9 cellular contexts compared by ENCODE assay signal in the genomic region with DNA sequence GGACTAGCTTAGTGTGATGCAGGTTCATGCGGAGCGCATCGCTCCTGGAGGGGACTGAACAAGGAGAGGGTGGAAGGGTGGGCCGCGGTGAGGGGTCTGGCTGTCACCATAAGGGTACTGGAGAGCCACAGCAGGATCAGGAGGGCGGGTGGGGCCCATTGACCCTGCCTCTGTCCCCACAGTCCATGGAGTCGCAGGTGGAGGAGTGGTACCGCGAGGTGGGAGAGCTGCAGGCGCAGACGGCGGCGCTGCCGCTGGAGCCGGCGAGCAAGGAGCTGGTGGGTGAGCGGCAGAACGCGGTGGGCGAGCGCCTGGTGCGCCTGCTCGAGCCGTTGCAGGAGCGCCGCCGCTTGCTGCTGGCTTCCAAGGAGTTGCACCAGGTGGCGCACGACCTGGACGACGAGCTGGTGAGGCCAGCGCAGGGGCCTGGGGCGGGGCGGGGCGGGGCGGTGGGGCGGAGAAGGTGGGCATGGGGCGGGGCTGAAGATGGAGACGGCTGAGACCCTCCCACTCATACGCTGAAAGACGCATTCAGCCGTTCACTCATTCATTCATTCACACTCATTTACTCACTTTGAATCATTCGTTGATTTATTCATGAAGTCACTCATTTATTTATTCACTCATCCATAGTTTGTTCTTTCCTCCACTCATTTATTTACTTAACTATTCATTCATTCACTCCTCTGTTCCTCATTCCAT. TPM values are rescaled to one million over a fixed set of nuclear protein-coding genes. Genes with fewer than 3 reads are reported as not detected.
A peak's percentile ranks its signal among the peaks of the same experiment; 100 is the strongest.
DNase-seq lines count a peak whose midpoint lies in the region; FAIRE-seq and TF ChIP-seq lines count a peak whose summit lies in the region.
"Had no signal": no experiment of that assay in that cellular context is flagged by ENCODE, and none has a peak within 500 bp of the region (broad histone marks: within the 10 kb centered on the region; RNA-seq: fewer than 3 reads in every experiment).

No MANE protein-coding gene starts in this region.

- CTCF ChIA-PET in endothelial cell of umbilical vein (lab: Charles Lee): interaction anchor here (0.6 to 2.4 kb wide), 20 partner anchors 8 to 244 kb away, joined by 3 to 50 read pairs (median 5); partner anchors contain the start of genes BLVRB and LTBP4

- H3K27me3 Mint-ChIP-seq in type B pancreatic cell: peaks cover 59% of the 10 kb centered on the region

- no TSS peak for BruUV-seq in endothelial cell of umbilical vein (replicated peaks; lab: Mats Ljungman, UMichigan)

- H3K9me3 Mint-ChIP-seq in type B pancreatic cell: no peaks in the 10 kb centered on the region

- FAIRE-seq in GM12891 (lab: Jason Lieb, UNC) (peak; percentile 66), endothelial cell of umbilical vein (lab: Jason Lieb, UNC) (peak; percentile 21)

- no peaks in the 10 kb centered on the region for H3K9me3 ChIP-seq in endothelial cell of umbilical vein (replicated peaks; ENCODE audit: control insufficient read depth, insufficient read depth, low read length)

- TF ChIP-seq POLR2A in GM12891 (IDR thresholded peaks at IDR 0.05; ENCODE audit: low read depth, low read length) (no peak), endothelial cell of umbilical vein (IDR thresholded peaks at IDR 0.05; ENCODE audit: low read depth, low read length) (no peak)

- H3K4me2 ChIP-seq in endothelial cell of umbilical vein (ENCODE audit: insufficient read depth, low read length): no peak overlapping the region

- TF ChIP-seq CTCF in endothelial cell of umbilical vein (IDR thresholded peaks at IDR 0.05; ENCODE audit: extremely low read depth in 1 of 2, insufficient read depth in 1 of 2, low read depth in 1 of 2, low read length in 2 of 2): peak; percentile 7 to 67
- TF ChIP-seq CTCF in type B pancreatic cell (conservative IDR thresholded peaks at IDR 0.05): peak; percentile 72

- H3K4me3 Mint-ChIP-seq in type B pancreatic cell: peak overlapping the region; percentile 45

- H3K27ac ChIP-seq in endothelial cell of umbilical vein (ENCODE audit: insufficient read depth, low read depth, low read length): no peak overlapping the region
- H3K27ac ChIP-seq: epithelial cell of prostate had no signal

- no peaks in the 10 kb centered on the region for H3K36me3 ChIP-seq in endothelial cell of umbilical vein (ENCODE audit: control insufficient read depth in 2 of 2, extremely low read depth in 1 of 2, insufficient read depth in 2 of 2, low read length in 2 of 2)

- H3K36me3 Mint-ChIP-seq in type B pancreatic cell: no peaks in the 10 kb centered on the region

- no peaks in the 10 kb centered on the region for H3K9me1 ChIP-seq in endothelial cell of umbilical vein (replicated peaks; ENCODE audit: control insufficient read depth, extremely low read depth, insufficient read depth, low read length)

- no peaks in the 10 kb centered on the region for H4K20me1 ChIP-seq in endothelial cell of umbilical vein (replicated peaks; ENCODE audit: control insufficient read depth, extremely low read depth, insufficient read depth, low read length)

- H3K27me3 ChIP-seq in endothelial cell of umbilical vein (ENCODE audit: control insufficient read depth in 2 of 2, insufficient read depth in 2 of 2, low read length in 2 of 2): peaks cover 14 to 16% of the 10 kb centered on the region in 2 experiments

- H3K4me1 ChIP-seq in endothelial cell of umbilical vein (ENCODE audit: control insufficient read depth, extremely low read depth, insufficient read depth, low read length): no peaks in the 10 kb centered on the region

- no peak overlapping the region for H3K27ac Mint-ChIP-seq in type B pancreatic cell

- no peak overlapping the region for H2AFZ ChIP-seq in endothelial cell of umbilical vein (ENCODE audit: low read depth, low read length)

- H3K4me3 ChIP-seq in endothelial cell of umbilical vein (replicated peaks in 1 of 3; ENCODE audit: insufficient read depth in 1 of 3, low read depth in 1 of 3, low read length in 3 of 3): no peak overlapping the region

- no peaks in the 10 kb centered on the region for H3K79me2 ChIP-seq in endothelial cell of umbilical vein (ENCODE audit: control insufficient read depth, insufficient read depth, low read length)

- POLR2A ChIA-PET in endothelial cell of umbilical vein (lab: Charles Lee): no interaction called here

- dilution Hi-C loops in endothelial cell of umbilical vein (cut with MboI; ENCODE audit: extremely low pct_ligation_motif_present, low sequenced_read_pairs): no loop called here

- H3K9ac ChIP-seq in endothelial cell of umbilical vein (replicated peaks; ENCODE audit: extremely low read depth, insufficient read depth, low read length): no peak overlapping the region

- H3K4me1 Mint-ChIP-seq in type B pancreatic cell (ENCODE audit: unreplicated experiment): no peaks in the 10 kb centered on the region

- DNase-seq in GM12891 (ENCODE audit: insufficient read length, low spot score) (peak; percentile 79), NCI-H526 treated with DMSO at 0.1 percent for 48 hours (lab: John Stamatoyannopoulos, UW) (peak; percentile 49), endothelial cell of umbilical vein (ENCODE audit: low read depth, low spot score) (peak; percentile 42), nucleus accumbens (lab: John Stamatoyannopoulos, UW) (peak in 30 of 56 donors; percentile 20 to 81 (median 43)), type B pancreatic cell (ENCODE audit: extremely low spot score, unreplicated experiment) (no peak), NCI-H2107 (lab: John Stamatoyannopoulos, UW) (no peak), mucosa of gallbladder (ENCODE audit: low spot score) (no peak)
- peak in 2 of 3 experiments; percentile 40 to 49 for DNase-seq in activated CD8-positive, alpha-beta memory T cell treated with anti-CD3 and anti-CD28 coated beads for 48 hours (ENCODE audit: low read depth in 2 of 3, low spot score in 2 of 3)

- intact Hi-C loops in endothelial cell of umbilical vein (cut with micrococcal nuclease): loop anchor here (1.0 to 2.0 kb wide), 2 partner anchors 22 to 49 kb away; no protein-coding TSS in a partner anchor

TF ChIP-seq in GM12891, 5 proteins besides CTCF, POLR2A, EP300 and RAD21:
- TF ChIP-seq SPI1 (IDR thresholded peaks at IDR 0.05; ENCODE audit: low read depth, low read length): no peak
- TF ChIP-seq POU2F2 (IDR thresholded peaks at IDR 0.05; ENCODE audit: low read depth, low read length): no peak
- TF ChIP-seq POLR2AphosphoS5 (IDR thresholded peaks at IDR 0.05; ENCODE audit: low read depth, low read length): no peak
- no peak for TF ChIP-seq TAF1 (IDR thresholded peaks at IDR 0.05; ENCODE audit: low read depth, low read length)
- no peak for TF ChIP-seq PAX5 (IDR thresholded peaks at IDR 0.05; ENCODE audit: insufficient read depth, low read length, severe bottlenecking)

TF ChIP-seq in endothelial cell of umbilical vein, 7 proteins besides CTCF, POLR2A, EP300 and RAD21:
- TF ChIP-seq EZH2 (IDR thresholded peaks at IDR 0.05; ENCODE audit: borderline replicate concordance, low read depth, low read length, severe bottlenecking): no peak
- TF ChIP-seq JUN (IDR thresholded peaks at IDR 0.05; ENCODE audit: borderline replicate concordance, insufficient read depth, insufficient read length, low read depth): no peak
- no peak for TF ChIP-seq GATA2 (IDR thresholded peaks at IDR 0.05; ENCODE audit: insufficient read depth, insufficient read length, low read depth, low read length)

RNA-seq across cellular contexts. Expression of gene SHKBP1, which starts 27.5 kb away (rescaled TPM):
- 61.3 TPM for polyA plus RNA-seq in GM12891 (2012; ENCODE audit: low read depth, missing spikeins)
- total RNA-seq in endothelial cell of umbilical vein: 100 and 106 TPM in 2 replicates
- 113 and 171 TPM in 2 replicates for polyA plus RNA-seq in endothelial cell of umbilical vein
- 67.5 and 75.3 TPM in 2 replicates for polyA plus RNA-seq in endothelial cell of umbilical vein (2011; cell fraction: cytosol; rRNA removed)
- polyA plus RNA-seq in endothelial cell of umbilical vein (2011; cell fraction: nucleus; rRNA removed): 115 and 165 TPM in 2 replicates
- 90.1 and 118 TPM in 2 replicates for polyA plus RNA-seq in endothelial cell of umbilical vein (2012)
- 56.6 and 78.9 TPM in 2 replicates for polyA minus RNA-seq in endothelial cell of umbilical vein
- polyA minus RNA-seq in endothelial cell of umbilical vein (2011; cell fraction: cytosol; rRNA and poly(A)+ RNA removed): 72.2 TPM
- 28.8 and 52.6 TPM in 2 replicates for polyA minus RNA-seq in endothelial cell of umbilical vein (2011; cell fraction: nucleus; rRNA and poly(A)+ RNA removed)
- 54.6 and 55.4 TPM in 2 replicates for total RNA-seq in type B pancreatic cell (ENCODE audit: low replicate concordance)
- total RNA-seq in mucosa of gallbladder: 80.9 TPM

RNA-seq across cellular contexts. Expression of gene LTBP4, which starts 52.0 kb away (rescaled TPM):
- 15.3 TPM for polyA plus RNA-seq in GM12891 (2012; ENCODE audit: low read depth, missing spikeins)
- 38.0 and 67.4 TPM in 2 replicates for total RNA-seq in endothelial cell of umbilical vein
- polyA plus RNA-seq in endothelial cell of umbilical vein: 25.9 and 31.4 TPM in 2 replicates
- 17.5 and 20.4 TPM in 2 replicates for polyA plus RNA-seq in endothelial cell of umbilical vein (2011; cell fraction: cytosol; rRNA removed)
- polyA plus RNA-seq in endothelial cell of umbilical vein (2011; cell fraction: nucleus; rRNA removed): 93.6 and 95.8 TPM in 2 replicates
- polyA plus RNA-seq in endothelial cell of umbilical vein (2012): 72.8 and 137 TPM in 2 replicates
- polyA minus RNA-seq in endothelial cell of umbilical vein: 18.8 and 20.0 TPM in 2 replicates
- 34.3 TPM for polyA minus RNA-seq in endothelial cell of umbilical vein (2011; cell fraction: cytosol; rRNA and poly(A)+ RNA removed)
- polyA minus RNA-seq in endothelial cell of umbilical vein (2011; cell fraction: nucleus; rRNA and poly(A)+ RNA removed): 17.3 and 24.0 TPM in 2 replicates
- 31.8 and 145 TPM in 2 replicates for total RNA-seq in type B pancreatic cell (ENCODE audit: low replicate concordance)
- 225 TPM for total RNA-seq in mucosa of gallbladder

Comparison
In these comparisons a context has a peak if more than half of its experiments do, and no peak if none do; other contexts are left out.
1. DNase-seq: peak in GM12891 (single experiment), NCI-H526 treated with DMSO at 0.1 percent for 48 hours (single experiment), activated CD8-positive, alpha-beta memory T cell treated with anti-CD3 and anti-CD28 coated beads for 48 hours (2 of 3), endothelial cell of umbilical vein (single experiment) and nucleus accumbens (30 of 56); none in type B pancreatic cell (single experiment), NCI-H2107 (single experiment) and mucosa of gallbladder (single experiment).